24 cellular contexts compared by ENCODE assay signal in the genomic region with DNA sequence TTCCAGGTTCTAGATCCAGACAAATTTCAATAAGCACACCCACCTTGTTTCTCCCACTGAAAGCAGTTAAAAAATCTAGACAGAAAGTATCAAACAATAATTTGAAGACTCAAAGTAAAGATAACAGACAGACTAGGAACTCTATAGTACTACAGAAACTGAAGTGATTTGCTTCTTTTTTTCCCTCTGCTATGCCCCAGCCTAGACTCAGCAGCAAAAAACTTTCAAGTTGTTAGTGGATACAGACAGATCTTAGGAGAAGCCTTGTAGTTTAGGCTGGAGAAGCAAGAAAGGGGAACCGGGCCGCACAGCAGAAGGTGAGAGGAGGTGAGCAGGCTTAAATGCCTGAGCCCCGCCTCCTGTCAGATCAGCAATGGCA.
DNase-seq lines count a peak whose midpoint lies in the region; ATAC-seq and TF ChIP-seq lines count a peak whose summit lies in the region.
"Had no signal": no experiment of that assay in that cellular context is flagged by ENCODE, and none has a peak within 500 bp of the region (broad histone marks: within the 10 kb centered on the region; RNA-seq: fewer than 3 reads in every experiment).

No MANE protein-coding gene starts in this region.

- peaks cover 34% of the 10 kb centered on the region for H3K9me3 ChIP-seq in endodermal cell (ENCODE audit: control insufficient read depth, low read length)
- H3K9me3 ChIP-seq: mucosa of descending colon, sigmoid colon had no signal

- TF ChIP-seq CTCF in endodermal cell (conservative IDR thresholded peaks at IDR 0.05), result no peak

- H3K27ac Mint-ChIP-seq in endodermal cell, result peak overlapping the region; percentile 7
- H3K27ac Mint-ChIP-seq: activated B cell treated with CpG ODN at 0.5 μM for 24 hours; activated CD8-positive, alpha-beta memory T cell treated with anti-CD3 and anti-CD28 coated beads, Interleukin-2, amount 10 ng/mL, durations not matched to agents 7 days and 5 days; CD8-positive, alpha-beta memory T cell had no signal

- no peaks in the 10 kb centered on the region for H3K27me3 ChIP-seq in endodermal cell (ENCODE audit: control insufficient read depth, insufficient read depth, low read length, poor library complexity, severe bottlenecking)
- H3K27me3 ChIP-seq: sigmoid colon had no signal

- peaks cover 35% of the 10 kb centered on the region for H3K9me3 Mint-ChIP-seq in endodermal cell

- no peak overlapping the region for H3K4me3 Mint-ChIP-seq in endodermal cell
- H3K4me3 Mint-ChIP-seq: activated B cell treated with CpG ODN at 0.5 μM for 24 hours; activated CD8-positive, alpha-beta memory T cell treated with anti-CD3 and anti-CD28 coated beads, Interleukin-2, amount 10 ng/mL, durations not matched to agents 7 days and 5 days had no signal

- no peak overlapping the region for H3K27ac ChIP-seq in endodermal cell (ENCODE audit: low read depth, low read length)
- H3K27ac ChIP-seq: A549, GM23248, sigmoid colon had no signal

- peak; percentile 28 for DNase-seq in activated CD4-positive, alpha-beta T cell treated with anti-CD3 and anti-CD28 coated beads for 48 hours
- DNase-seq in activated CD4-positive, alpha-beta T cell treated with anti-CD3 and anti-CD28 coated beads for 4 hours, result no peak
- DNase-seq in stimulated activated CD4-positive, alpha-beta T cell treated with anti-CD3 and anti-CD28 coated beads, Interleukin-4, amount 100 ng/mL, for 1 hour, result peak; percentile 8
- DNase-seq in stimulated activated CD4-positive, alpha-beta T cell treated with anti-CD3 and anti-CD28 coated beads, Interleukin-4, amount 100 ng/mL, for 4 hours, result no peak
- DNase-seq in endodermal cell, result no peak
- no peak for DNase-seq in UCSD-AML1 (lab: John Stamatoyannopoulos, UW; ENCODE audit: unreplicated experiment)
- no peak for DNase-seq in dermis blood vessel endothelial cell
- DNase-seq: activated B cell treated with CpG ODN at 0.5 μM for 24 hours; activated CD8-positive, alpha-beta memory T cell treated with anti-CD3 and anti-CD28 coated beads, Interleukin-2, amount 10 ng/mL, durations not matched to agents 7 days and 5 days; activated gamma-delta T cell; anterior cingulate cortex; caudate nucleus; CD8-positive, alpha-beta memory T cell; GF-D8; GM23248; IMR-90; mucosa of descending colon; NCI-H1092 treated with DMSO at 0.1 percent for 48 hours; NCI-H187 treated with DMSO at 0.1 percent for 48 hours; NCI-H526 treated with DMSO at 0.1 percent for 48 hours; sigmoid colon; T1000 had no signal

- ATAC-seq in HG02852 (IDR thresholded peaks at IDR 0.05; ENCODE audit: unreplicated experiment), result no peak
- ATAC-seq: A549; activated CD8-positive, alpha-beta memory T cell treated with anti-CD3 and anti-CD28 coated beads, Interleukin-2, amount 10 ng/mL, durations not matched to agents 7 days and 5 days; mucosa of descending colon had no signal

- no peak overlapping the region for H3K9ac ChIP-seq in endodermal cell (ENCODE audit: extremely low read depth, low read length, poor library complexity, severe bottlenecking)
- H3K9ac ChIP-seq: GM23248 had no signal

- H3K36me3 ChIP-seq in endodermal cell (ENCODE audit: control insufficient read depth, insufficient read depth, low read length), result peaks cover 86% of the 10 kb centered on the region
- H3K36me3 ChIP-seq: sigmoid colon had no signal

- H3K4me1 ChIP-seq in endodermal cell (ENCODE audit: control insufficient read depth, insufficient read depth, low read length), result no peaks in the 10 kb centered on the region
- H3K4me1 ChIP-seq: A549, sigmoid colon had no signal

- 94 to 95% methylated on average over 3 of the region's 3 CpGs for WGBS in endodermal cell (ENCODE audit: insufficient coverage in 1 of 2, insufficient read length in 1 of 2), 2 experiments

- H3K4me3 ChIP-seq in endodermal cell (ENCODE audit: low read length), result no peak overlapping the region
- H3K4me3 ChIP-seq: A549, GM23248, mucosa of descending colon, sigmoid colon had no signal

- H3K4me1 Mint-ChIP-seq in endodermal cell, result no peaks in the 10 kb centered on the region
- H3K4me1 Mint-ChIP-seq: activated CD8-positive, alpha-beta memory T cell treated with anti-CD3 and anti-CD28 coated beads, Interleukin-2, amount 10 ng/mL, durations not matched to agents 7 days and 5 days; CD8-positive, alpha-beta memory T cell had no signal

- H3K27me3 Mint-ChIP-seq in endodermal cell (ENCODE audit: insufficient read depth), result no peaks in the 10 kb centered on the region
- H3K27me3 Mint-ChIP-seq: activated B cell treated with CpG ODN at 0.5 μM for 24 hours had no signal

- H3K36me3 Mint-ChIP-seq in endodermal cell (ENCODE audit: low read depth), result peaks cover 69% of the 10 kb centered on the region
- H3K36me3 Mint-ChIP-seq: activated CD8-positive, alpha-beta memory T cell treated with anti-CD3 and anti-CD28 coated beads, Interleukin-2, amount 10 ng/mL, durations not matched to agents 7 days and 5 days; CD8-positive, alpha-beta memory T cell had no signal

Comparison
In these comparisons a context has a peak if more than half of its experiments do, and no peak if none do; other contexts are left out.
1. DNase-seq: peak in activated CD4-positive, alpha-beta T cell treated with anti-CD3 and anti-CD28 coated beads for 48 hours (single experiment) and stimulated activated CD4-positive, alpha-beta T cell treated with anti-CD3 and anti-CD28 coated beads, Interleukin-4, amount 100 ng/mL, for 1 hour (single experiment); none in activated CD4-positive, alpha-beta T cell treated with anti-CD3 and anti-CD28 coated beads for 4 hours (0 of 2), stimulated activated CD4-positive, alpha-beta T cell treated with anti-CD3 and anti-CD28 coated beads, Interleukin-4, amount 100 ng/mL, for 4 hours (0 of 2), endodermal cell (single experiment), UCSD-AML1 (single experiment) and dermis blood vessel endothelial cell (single experiment).